19 cellular contexts compared by ENCODE assay signal in the genomic region with DNA sequence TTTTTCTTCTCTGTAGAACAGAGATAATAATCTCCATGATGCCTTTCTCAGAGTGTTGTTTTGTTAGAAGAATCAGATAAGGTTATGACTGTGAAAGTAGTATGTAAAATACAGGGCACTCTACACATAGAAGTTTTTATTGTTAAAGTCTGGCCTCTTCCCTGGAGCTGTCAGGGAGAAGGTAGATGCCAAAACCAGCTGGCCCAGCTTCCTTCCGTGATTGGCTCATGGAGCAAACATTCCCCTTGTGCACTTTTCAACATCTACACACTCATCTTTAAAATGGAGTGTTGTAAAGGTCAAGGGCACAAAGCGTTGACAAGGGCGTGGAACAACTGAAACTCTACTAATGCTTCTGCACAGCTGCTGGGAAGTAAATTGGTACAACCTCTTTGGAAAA. TPM values are rescaled to one million over a fixed set of nuclear protein-coding genes. Genes with fewer than 3 reads are reported as not detected.
"Had no signal": no experiment of that assay in that cellular context is flagged by ENCODE, and none has a peak within 500 bp of the region (broad histone marks: within the 10 kb centered on the region; RNA-seq: fewer than 3 reads in every experiment).

No MANE protein-coding gene starts in this region.

- H3K27ac Mint-ChIP-seq: brain, T-cell had no signal

- H3K27ac ChIP-seq: dorsolateral prefrontal cortex, esophagus muscularis mucosa, gastrocnemius medialis, tibial artery, uterus had no signal

- DNase-seq: activated CD4-positive, alpha-beta T cell treated with anti-CD3 and anti-CD28 coated beads for 48 hours; activated CD8-positive, alpha-beta memory T cell treated with anti-CD3 and anti-CD28 coated beads for 24 hours; activated naive CD4-positive, alpha-beta T cell treated with anti-CD3 and anti-CD28 coated beads, Interleukin-2, amount 50 U/mL, for 16 hours; amniotic stem cell; dorsolateral prefrontal cortex; gastrocnemius medialis; retina; small intestine; T-cell; tibial artery; uterus had no signal

- H3K4me3 Mint-ChIP-seq: brain, neural crest cell, T-cell had no signal

- H3K4me1 ChIP-seq: uterus had no signal

- H3K9me3 ChIP-seq: esophagus muscularis mucosa, gastrocnemius medialis, tibial artery, uterus had no signal

- H3K4me1 Mint-ChIP-seq: neural crest cell, T-cell had no signal

- H3K36me3 ChIP-seq: esophagus muscularis mucosa, gastrocnemius medialis, tibial artery, uterus had no signal

- ATAC-seq: gastrocnemius medialis, T-cell had no signal

- H3K36me3 Mint-ChIP-seq: brain, T-cell had no signal

- H3K9me3 Mint-ChIP-seq: brain, neural crest cell, T-cell had no signal

- H3K4me3 ChIP-seq: dorsolateral prefrontal cortex, esophagus muscularis mucosa, gastrocnemius medialis, tibial artery, uterus had no signal

- H3K27me3 ChIP-seq: dorsolateral prefrontal cortex, esophagus muscularis mucosa, gastrocnemius medialis, uterus had no signal

RNA-seq across cellular contexts. Expression of gene RNF183, which starts 7.4 kb away (rescaled TPM):
- total RNA-seq: cerebellum, esophagus muscularis mucosa, gastrocnemius medialis, liver, mesenteric fat pad, neural crest cell, osteocyte had no signal
- polyA plus RNA-seq: keratinocyte had no signal

RNA-seq across cellular contexts. Expression of gene BSPRY, which starts 38.8 kb away (rescaled TPM):
- total RNA-seq: neural crest cell, osteocyte had no signal
